ENCODE assay signal across 17 cellular contexts in the genomic region with DNA sequence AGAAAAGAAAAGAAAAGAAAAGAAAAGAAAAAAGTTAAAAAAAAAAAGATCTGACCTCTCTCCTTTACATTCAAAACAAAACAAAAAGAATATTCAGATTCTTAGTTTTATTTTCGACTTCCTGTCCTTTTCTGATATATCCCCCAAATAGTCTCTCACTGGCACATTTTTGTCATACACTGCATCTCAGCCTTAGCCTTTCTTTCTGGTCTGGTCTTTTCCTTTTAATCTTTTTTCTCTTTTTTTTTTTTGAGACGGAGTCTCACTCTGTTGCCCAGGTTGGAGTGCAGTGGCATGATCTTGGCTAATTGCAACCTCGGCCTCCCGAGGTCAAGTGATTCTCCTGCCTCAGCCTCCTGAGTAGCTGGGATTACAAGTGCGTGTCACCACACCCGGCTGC. TPM values are rescaled to one million over a fixed set of nuclear protein-coding genes. Genes with fewer than 3 reads are reported as not detected.
DNase-seq lines count a peak whose midpoint lies in the region; ATAC-seq, FAIRE-seq and TF ChIP-seq lines count a peak whose summit lies in the region.
"Had no signal": no experiment of that assay in that cellular context is flagged by ENCODE, and none has a peak within 500 bp of the region (broad histone marks: within the 10 kb centered on the region; RNA-seq: fewer than 3 reads in every experiment).

No MANE protein-coding gene starts in this region.

- no peak for FAIRE-seq in HTR-8/SVneo (lab: Jason Lieb, UNC)
- FAIRE-seq: frontal cortex had no signal

- WGBS in esophagus squamous epithelium, 2 donors: 81 to 91% methylated on average over 6 of the region's 6 CpGs

- ATAC-seq in activated naive CD4-positive, alpha-beta T cell treated with anti-CD3 and anti-CD28 coated beads, Interleukin-2, amount 50 U/mL, for 72 hours: no peak
- ATAC-seq: activated T-cell treated with anti-CD3 and anti-CD28 coated beads, Interleukin-2, amount 50 U/mL, for 72 hours; right cardiac atrium; WTC11 had no signal

- H3K27ac Mint-ChIP-seq in activated naive CD4-positive, alpha-beta T cell treated with anti-CD3 and anti-CD28 coated beads, Interleukin-2, amount 50 U/mL, for 24 hours: peak overlapping the region; percentile 88
- H3K27ac Mint-ChIP-seq in activated naive CD4-positive, alpha-beta T cell treated with anti-CD3 and anti-CD28 coated beads, Interleukin-2, amount 50 U/mL, for 72 hours: peak overlapping the region in 1 of 2 donors; percentile 2
- peak overlapping the region; percentile 90 to 97 (median 91) for H3K27ac Mint-ChIP-seq in IgD-negative memory B cell
- no peak overlapping the region for H3K27ac Mint-ChIP-seq in activated T-helper 1 cell treated with anti-CD3 and anti-CD28 coated beads, Interleukin-12 subunit alpha, Interleukin-12 subunit beta, Interleukin-2, Interleukin-4 antibody, amounts not matched to agents 30 ng/mL and 10 ng/mL and 1 ng/mL, durations not matched to agents 14 hours and 24 hours and 36 hours
- H3K27ac Mint-ChIP-seq: activated T-cell treated with anti-CD3 and anti-CD28 coated beads, Interleukin-2, amount 50 U/mL, for 72 hours had no signal

- peaks cover 0 to 13% (median 0%) of the 10 kb centered on the region in 3 donors for H3K36me3 ChIP-seq in esophagus squamous epithelium
- no peaks in the 10 kb centered on the region for H3K36me3 ChIP-seq in vagina
- H3K36me3 ChIP-seq: thoracic aorta had no signal

- peaks cover 7 to 38% (median 10%) of the 10 kb centered on the region in 3 donors for H3K4me1 ChIP-seq in esophagus squamous epithelium
- H3K4me1 ChIP-seq in vagina: peaks cover 38% of the 10 kb centered on the region

- H3K4me3 ChIP-seq in esophagus squamous epithelium (no peak overlapping the region), vagina (no peak overlapping the region)
- H3K4me3 ChIP-seq: thoracic aorta had no signal

- H3K27ac ChIP-seq in esophagus squamous epithelium (peak overlapping the region; percentile 99 to 100 (median 100)), vagina (peak overlapping the region; percentile 94)

- no peak overlapping the region for H3K4me3 Mint-ChIP-seq in activated naive CD4-positive, alpha-beta T cell treated with anti-CD3 and anti-CD28 coated beads, Interleukin-2, amount 50 U/mL, for 24 hours
- H3K4me3 Mint-ChIP-seq in IgD-negative memory B cell: peak overlapping the region; percentile 62 to 100 (median 87)
- H3K4me3 Mint-ChIP-seq in activated T-helper 1 cell treated with anti-CD3 and anti-CD28 coated beads, Interleukin-12 subunit alpha, Interleukin-12 subunit beta, Interleukin-2, Interleukin-4 antibody, amounts not matched to agents 30 ng/mL and 10 ng/mL and 1 ng/mL, durations not matched to agents 14 hours and 24 hours and 36 hours: no peak overlapping the region

- no peak for TF ChIP-seq POLR2A in esophagus squamous epithelium (IDR thresholded peaks at IDR 0.05)
- no peak for TF ChIP-seq POLR2A in vagina (IDR thresholded peaks at IDR 0.05)

- TF ChIP-seq CTCF in esophagus squamous epithelium (IDR thresholded peaks at IDR 0.05) (no peak), vagina (IDR thresholded peaks at IDR 0.05) (no peak)

- DNase-seq in activated naive CD4-positive, alpha-beta T cell treated with anti-CD3 and anti-CD28 coated beads, Interleukin-2, amount 50 U/mL, for 72 hours (ENCODE audit: low spot score in 2 of 2): no peak
- no peak for DNase-seq in esophagus squamous epithelium (lab: John Stamatoyannopoulos, UW)
- no peak for DNase-seq in vagina (ENCODE audit: extremely low spot score in 2 of 2)
- DNase-seq in activated T-helper 1 cell treated with anti-CD3 and anti-CD28 coated beads, Interleukin-12 subunit alpha, Interleukin-12 subunit beta, Interleukin-2, Interleukin-4 antibody, amounts not matched to agents 30 ng/mL and 10 ng/mL and 1 ng/mL, durations not matched to agents 14 hours and 24 hours and 36 hours (ENCODE audit: low spot score): no peak
- DNase-seq in DMS153 treated with DMSO at 0.1 percent for 48 hours (lab: John Stamatoyannopoulos, UW; ENCODE audit: unreplicated experiment): no peak
- no peak for DNase-seq in HTR-8/SVneo (ENCODE audit: insufficient read length, low spot score)
- DNase-seq: activated T-cell treated with anti-CD3 and anti-CD28 coated beads, Interleukin-2, amount 50 U/mL, for 72 hours; DMS 273 treated with DMSO at 0.1 percent for 48 hours; NCI-H146; NCI-H446; right cardiac atrium; stimulated activated CD4-positive, alpha-beta T cell treated with anti-CD3 and anti-CD28 coated beads, Interleukin-2, amount 100 ng/mL, for 24 hours had no signal

- H3K9me3 Mint-ChIP-seq in activated naive CD4-positive, alpha-beta T cell treated with anti-CD3 and anti-CD28 coated beads, Interleukin-2, amount 50 U/mL, for 24 hours: no peaks in the 10 kb centered on the region
- no peaks in the 10 kb centered on the region for H3K9me3 Mint-ChIP-seq in activated naive CD4-positive, alpha-beta T cell treated with anti-CD3 and anti-CD28 coated beads, Interleukin-2, amount 50 U/mL, for 72 hours
- H3K9me3 Mint-ChIP-seq in IgD-negative memory B cell: peaks cover 0 to 3% (median 0%) of the 10 kb centered on the region in 3 donors
- no peaks in the 10 kb centered on the region for H3K9me3 Mint-ChIP-seq in activated T-helper 1 cell treated with anti-CD3 and anti-CD28 coated beads, Interleukin-12 subunit alpha, Interleukin-12 subunit beta, Interleukin-2, Interleukin-4 antibody, amounts not matched to agents 30 ng/mL and 10 ng/mL and 1 ng/mL, durations not matched to agents 14 hours and 24 hours and 36 hours
- H3K9me3 Mint-ChIP-seq: activated T-cell treated with anti-CD3 and anti-CD28 coated beads, Interleukin-2, amount 50 U/mL, for 72 hours had no signal

- H3K27me3 ChIP-seq in esophagus squamous epithelium (no peaks in the 10 kb centered on the region), vagina (no peaks in the 10 kb centered on the region)

- no peaks in the 10 kb centered on the region for H3K9me3 ChIP-seq in esophagus squamous epithelium
- H3K9me3 ChIP-seq in vagina: no peaks in the 10 kb centered on the region
- H3K9me3 ChIP-seq: thoracic aorta had no signal

- H3K27me3 Mint-ChIP-seq in activated naive CD4-positive, alpha-beta T cell treated with anti-CD3 and anti-CD28 coated beads, Interleukin-2, amount 50 U/mL, for 24 hours: no peaks in the 10 kb centered on the region
- H3K27me3 Mint-ChIP-seq in IgD-negative memory B cell: no peaks in the 10 kb centered on the region
- peaks cover 4% of the 10 kb centered on the region for H3K27me3 Mint-ChIP-seq in activated T-helper 1 cell treated with anti-CD3 and anti-CD28 coated beads, Interleukin-12 subunit alpha, Interleukin-12 subunit beta, Interleukin-2, Interleukin-4 antibody, amounts not matched to agents 30 ng/mL and 10 ng/mL and 1 ng/mL, durations not matched to agents 14 hours and 24 hours and 36 hours (ENCODE audit: insufficient read depth)

- no peaks in the 10 kb centered on the region for H3K36me3 Mint-ChIP-seq in activated naive CD4-positive, alpha-beta T cell treated with anti-CD3 and anti-CD28 coated beads, Interleukin-2, amount 50 U/mL, for 24 hours
- peaks cover 6 to 13% of the 10 kb centered on the region in 2 donors for H3K36me3 Mint-ChIP-seq in activated naive CD4-positive, alpha-beta T cell treated with anti-CD3 and anti-CD28 coated beads, Interleukin-2, amount 50 U/mL, for 72 hours
- no peaks in the 10 kb centered on the region for H3K36me3 Mint-ChIP-seq in IgD-negative memory B cell
- no peaks in the 10 kb centered on the region for H3K36me3 Mint-ChIP-seq in activated T-helper 1 cell treated with anti-CD3 and anti-CD28 coated beads, Interleukin-12 subunit alpha, Interleukin-12 subunit beta, Interleukin-2, Interleukin-4 antibody, amounts not matched to agents 30 ng/mL and 10 ng/mL and 1 ng/mL, durations not matched to agents 14 hours and 24 hours and 36 hours (ENCODE audit: low read depth)
- H3K36me3 Mint-ChIP-seq: WTC11 had no signal

- peaks cover 31% of the 10 kb centered on the region for H3K4me1 Mint-ChIP-seq in activated naive CD4-positive, alpha-beta T cell treated with anti-CD3 and anti-CD28 coated beads, Interleukin-2, amount 50 U/mL, for 24 hours
- H3K4me1 Mint-ChIP-seq in IgD-negative memory B cell: peaks cover 28 to 36% (median 29%) of the 10 kb centered on the region in 3 donors
- peaks cover 26% of the 10 kb centered on the region for H3K4me1 Mint-ChIP-seq in activated T-helper 1 cell treated with anti-CD3 and anti-CD28 coated beads, Interleukin-12 subunit alpha, Interleukin-12 subunit beta, Interleukin-2, Interleukin-4 antibody, amounts not matched to agents 30 ng/mL and 10 ng/mL and 1 ng/mL, durations not matched to agents 14 hours and 24 hours and 36 hours (ENCODE audit: low read depth)

- intact Hi-C loops in esophagus squamous epithelium (cut with DNase I) (no loop called here), vagina (cut with DNase I) (no loop called here)
- intact Hi-C loops in activated T-helper 1 cell treated with anti-CD3 and anti-CD28 coated beads, Interleukin-12 subunit alpha, Interleukin-12 subunit beta, Interleukin-2, Interleukin-4 antibody, amounts not matched to agents 30 ng/mL and 10 ng/mL and 1 ng/mL, durations not matched to agents 14 hours and 24 hours and 36 hours (cut with micrococcal nuclease): loop anchor here (5.0 kb wide), 2 partner anchors 566 to 976 kb away; a partner anchor contains a TSS

RNA-seq across cellular contexts. Expression of a gene that starts 1.6 kb away (rescaled TPM):
- total RNA-seq in activated naive CD4-positive, alpha-beta T cell treated with anti-CD3 and anti-CD28 coated beads, Interleukin-2, amount 50 U/mL, for 72 hours: 10 to 100 TPM; 69.8 to 72.8 TPM
- polyA plus RNA-seq in IgD-negative memory B cell: 42.0 TPM
- total RNA-seq in esophagus squamous epithelium (100 to 1,000 TPM in 1 of 4 donors, 10 to 100 TPM in 3; 58.4 to 140 (median 84.4) TPM), vagina (96.7 TPM)
- 40.8 and 52.2 TPM in 2 replicates for total RNA-seq in activated T-helper 1 cell treated with anti-CD3 and anti-CD28 coated beads, Interleukin-12 subunit alpha, Interleukin-12 subunit beta, Interleukin-2, Interleukin-4 antibody, amounts not matched to agents 30 ng/mL and 10 ng/mL and 1 ng/mL, durations not matched to agents 14 hours and 24 hours and 36 hours

RNA-seq across cellular contexts. Expression of a gene that starts 51.8 kb away (rescaled TPM):
- total RNA-seq in activated naive CD4-positive, alpha-beta T cell treated with anti-CD3 and anti-CD28 coated beads, Interleukin-2, amount 50 U/mL, for 72 hours: 10 to 100 TPM; 31.3 to 54.0 TPM
- 73.0 TPM for polyA plus RNA-seq in IgD-negative memory B cell
- 10 to 100 TPM; 16.6 to 20.2 (median 18.4) TPM for total RNA-seq in esophagus squamous epithelium
- total RNA-seq in vagina: 17.7 TPM
- total RNA-seq in activated T-helper 1 cell treated with anti-CD3 and anti-CD28 coated beads, Interleukin-12 subunit alpha, Interleukin-12 subunit beta, Interleukin-2, Interleukin-4 antibody, amounts not matched to agents 30 ng/mL and 10 ng/mL and 1 ng/mL, durations not matched to agents 14 hours and 24 hours and 36 hours: 56.3 and 56.7 TPM in 2 replicates

Comparison
In these comparisons a context has a peak if more than half of its experiments do, and no peak if none do; other contexts are left out.
1. H3K4me3 Mint-ChIP-seq: peak in IgD-negative memory B cell (4 of 4); none in activated naive CD4-positive, alpha-beta T cell treated with anti-CD3 and anti-CD28 coated beads, Interleukin-2, amount 50 U/mL, for 24 hours (single experiment) and activated T-helper 1 cell treated with anti-CD3 and anti-CD28 coated beads, Interleukin-12 subunit alpha, Interleukin-12 subunit beta, Interleukin-2, Interleukin-4 antibody, amounts not matched to agents 30 ng/mL and 10 ng/mL and 1 ng/mL, durations not matched to agents 14 hours and 24 hours and 36 hours (single experiment).